8 cellular contexts compared by ENCODE assay signal in genomic region chr13:75365724-75366173, GRCh38.
DNase-seq lines count a peak whose midpoint lies in the region; ATAC-seq and TF ChIP-seq lines count a peak whose summit lies in the region.

No MANE protein-coding gene starts in this region.

- peaks cover 0 to 10% of the 10 kb centered on the region in 2 donors for H3K4me1 ChIP-seq in uterus

- no peak for TF ChIP-seq POLR2A in uterus (IDR thresholded peaks at IDR 0.05)

- ATAC-seq in GM21529 (IDR thresholded peaks at IDR 0.05; ENCODE audit: unreplicated experiment): peak; percentile 94

- DNase-seq in GM13977 (ENCODE audit: low spot score): peak; percentile 69
- DNase-seq in HS-5 (ENCODE audit: low read depth): peak; percentile 73
- DNase-seq in amniotic epithelial cell (ENCODE audit: low read depth): peak; percentile 48
- peak; percentile 81 for DNase-seq in non-pigmented ciliary epithelial cell (ENCODE audit: low read depth)
- no peak for DNase-seq in WERI-Rb-1
- no peak for DNase-seq in uterus
- no peak for DNase-seq in DMS114 treated with DMSO at 0.1 percent for 48 hours (lab: John Stamatoyannopoulos, UW; ENCODE audit: unreplicated experiment)

- intact Hi-C loops in uterus (cut with DNase I; ENCODE audit: low total_unique reads): no loop called here

- no peak for TF ChIP-seq CTCF in GM13977 (IDR thresholded peaks at IDR 0.05; ENCODE audit: extremely low read depth, insufficient read depth, missing control alignments)
- TF ChIP-seq CTCF in WERI-Rb-1 (IDR thresholded peaks at IDR 0.05; ENCODE audit: low read depth, low read length): no peak
- no peak for TF ChIP-seq CTCF in uterus (IDR thresholded peaks at IDR 0.05)

- H3K4me3 ChIP-seq in WERI-Rb-1 (ENCODE audit: low read depth, low read length) (no peak overlapping the region), uterus (no peak overlapping the region)

- H3K27me3 ChIP-seq in WERI-Rb-1 (ENCODE audit: insufficient read depth, low read depth, severe bottlenecking): no peaks in the 10 kb centered on the region
- no peaks in the 10 kb centered on the region for H3K27me3 ChIP-seq in uterus

- no peaks in the 10 kb centered on the region for H3K36me3 ChIP-seq in WERI-Rb-1
- no peaks in the 10 kb centered on the region for H3K36me3 ChIP-seq in uterus

- no peak overlapping the region for H3K27ac ChIP-seq in WERI-Rb-1
- H3K27ac ChIP-seq in uterus: no peak overlapping the region

- H3K9me3 ChIP-seq in WERI-Rb-1 (ENCODE audit: severe bottlenecking) (no peaks in the 10 kb centered on the region), uterus (no peaks in the 10 kb centered on the region)

- in situ Hi-C loops in GM13977 (cut with MboI; ENCODE audit: low pct_unique_long_range_greater_than_20kb, low sequenced_read_pairs, unreplicated experiment): no loop called here

Comparison
In these comparisons a context has a peak if more than half of its experiments do, and no peak if none do; other contexts are left out.
1. DNase-seq: peak in GM13977 (single experiment), HS-5 (single experiment), amniotic epithelial cell (single experiment) and non-pigmented ciliary epithelial cell (single experiment); none in WERI-Rb-1 (single experiment), uterus (0 of 2) and DMS114 treated with DMSO at 0.1 percent for 48 hours (single experiment).